In the genomic region with DNA sequence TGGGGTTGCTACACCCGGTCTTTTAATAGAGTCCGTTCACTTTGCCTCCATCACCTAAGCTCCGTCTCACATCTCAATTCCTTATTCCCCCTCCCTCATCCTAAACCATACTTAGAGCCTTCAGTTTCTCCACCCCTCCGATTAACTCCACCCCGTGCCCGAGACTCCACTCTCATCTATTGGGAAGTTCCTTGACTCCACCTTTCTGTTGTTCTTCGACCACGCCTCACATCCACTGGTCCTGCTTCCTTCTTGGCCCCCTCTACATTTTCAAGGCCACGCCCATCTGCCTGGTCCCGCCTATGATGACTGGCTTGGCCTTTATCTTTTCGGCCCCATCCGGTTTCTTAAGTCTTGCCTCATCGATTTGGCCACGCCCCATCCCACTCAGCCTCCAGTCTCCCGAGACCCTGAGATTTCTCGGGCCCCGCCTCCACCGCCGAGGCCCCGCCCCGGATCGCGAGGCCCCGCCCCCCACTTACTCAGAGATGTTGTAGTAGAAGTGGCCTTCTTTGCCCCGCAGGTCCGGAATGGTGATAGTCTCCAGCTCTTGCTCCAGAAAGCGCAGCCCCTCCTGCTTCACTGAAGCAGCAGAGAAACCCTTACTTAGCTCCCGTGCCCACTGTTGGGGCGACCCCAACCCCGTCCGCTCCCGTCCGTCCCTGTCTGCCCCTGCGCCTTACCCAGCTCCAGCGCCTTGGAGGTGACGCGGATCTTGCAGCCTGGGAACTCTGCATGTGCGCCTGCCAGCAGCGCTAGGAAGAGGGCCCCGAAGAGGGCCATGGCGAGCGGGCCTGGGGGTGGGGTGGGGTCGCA, we compare ENCODE assay signal across 8 cellular contexts.
DNase-seq lines count a peak whose midpoint lies in the region; ATAC-seq and TF ChIP-seq lines count a peak whose summit lies in the region.

No MANE protein-coding gene starts in this region.

- DNase-seq in NCI-H2029 treated with DMSO at 0.1 percent for 48 hours (lab: John Stamatoyannopoulos, UW) (peak; percentile 74), choroid plexus epithelial cell (ENCODE audit: low read depth) (peak; percentile 100), SHP77 treated with DMSO at 0.1 percent for 48 hours (lab: John Stamatoyannopoulos, UW) (no peak)
- peak; percentile 68 for DNase-seq in activated CD4-positive, alpha-beta T cell treated with anti-CD3 and anti-CD28 coated beads for 1 hour
- DNase-seq in stimulated activated CD4-positive, alpha-beta T cell treated with anti-CD3 and anti-CD28 coated beads, Interleukin-1b, Interleukin-23, amount 100 ng/mL, for 1 hour (ENCODE audit: low read depth in 2 of 2) = peak; percentile 66 to 94

- H3K27me3 ChIP-seq in layer of hippocampus (ENCODE audit: control insufficient read depth, insufficient read depth, low read length) = no peaks in the 10 kb centered on the region

- peak overlapping the region; percentile 85 for H3K27ac ChIP-seq in layer of hippocampus (ENCODE audit: low read depth, low read length)

- no peak for TF ChIP-seq CTCF in choroid plexus epithelial cell (conservative IDR thresholded peaks at IDR 0.05; ENCODE audit: low read depth, low read length)

- peak; percentile 82 for ATAC-seq in GM18499 (IDR thresholded peaks at IDR 0.05; ENCODE audit: insufficient read depth, unreplicated experiment)
- ATAC-seq in HG02840 (IDR thresholded peaks at IDR 0.05; ENCODE audit: low FRiP score, unreplicated experiment) = peak; percentile 87

- peak overlapping the region; percentile 80 for H3K4me3 ChIP-seq in choroid plexus epithelial cell (ENCODE audit: low read depth, low read length)
